ENCODE assay signal across 1 cellular context in the genomic region with DNA sequence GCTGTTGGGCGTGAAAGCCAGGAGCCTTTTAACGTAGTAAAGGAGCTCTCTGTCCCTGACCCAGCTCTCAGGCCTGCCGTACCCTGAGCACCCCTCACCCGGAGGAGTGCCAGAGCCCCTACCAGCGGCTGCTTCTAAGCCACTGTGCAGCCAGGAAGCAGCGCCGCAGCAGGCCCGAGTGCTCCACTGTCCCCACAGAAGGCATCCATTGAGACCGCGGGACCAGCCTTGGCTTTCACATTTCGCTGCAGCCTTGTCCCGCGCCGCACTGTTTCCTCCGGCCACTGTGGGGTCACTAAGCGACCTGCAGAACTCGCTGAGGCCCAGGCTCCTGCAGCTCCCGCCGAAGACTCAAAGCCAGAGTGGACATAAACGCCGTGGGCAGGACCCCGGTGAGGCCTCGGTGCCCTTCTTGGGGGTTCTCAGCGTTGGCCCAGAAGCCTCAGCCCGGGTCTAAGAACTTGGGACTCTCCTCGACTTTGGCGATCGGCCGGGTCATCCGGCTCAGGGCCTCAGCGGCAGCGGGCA.
TF ChIP-seq lines count a peak whose summit lies in the region.

No MANE protein-coding gene starts in this region.

TF ChIP-seq in IMR-90, 13 proteins besides CTCF, POLR2A, EP300 and RAD21:
- TF ChIP-seq MAFK (IDR thresholded peaks at IDR 0.05; ENCODE audit: low read depth, low read length) (no peak), RCOR1 (IDR thresholded peaks at IDR 0.05; ENCODE audit: insufficient replicate concordance, low read length) (no peak), CEBPB (IDR thresholded peaks at IDR 0.05; ENCODE audit: low read depth, low read length) (no peak), RFX5 (IDR thresholded peaks at IDR 0.05; ENCODE audit: low read depth, low read length) (no peak), MXI1 (IDR thresholded peaks at IDR 0.05; ENCODE audit: borderline replicate concordance, low read depth, low read length) (no peak), NFE2L2 (IDR thresholded peaks at IDR 0.05; ENCODE audit: low read depth, low read length) (no peak), BHLHE40 (IDR thresholded peaks at IDR 0.05; ENCODE audit: low read depth, low read length) (no peak)
- TF ChIP-seq, protein P1, sequence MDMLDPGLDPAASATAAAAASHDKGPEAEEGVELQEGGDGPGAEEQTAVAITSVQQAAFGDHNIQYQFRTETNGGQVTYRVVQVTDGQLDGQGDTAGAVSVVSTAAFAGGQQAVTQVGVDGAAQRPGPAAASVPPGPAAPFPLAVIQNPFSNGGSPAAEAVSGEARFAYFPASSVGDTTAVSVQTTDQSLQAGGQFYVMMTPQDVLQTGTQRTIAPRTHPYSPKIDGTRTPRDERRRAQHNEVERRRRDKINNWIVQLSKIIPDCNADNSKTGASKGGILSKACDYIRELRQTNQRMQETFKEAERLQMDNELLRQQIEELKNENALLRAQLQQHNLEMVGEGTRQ (IDR thresholded peaks at IDR 0.05; ENCODE audit: low read depth, low read length): no peak
- TF ChIP-seq, protein P2, sequence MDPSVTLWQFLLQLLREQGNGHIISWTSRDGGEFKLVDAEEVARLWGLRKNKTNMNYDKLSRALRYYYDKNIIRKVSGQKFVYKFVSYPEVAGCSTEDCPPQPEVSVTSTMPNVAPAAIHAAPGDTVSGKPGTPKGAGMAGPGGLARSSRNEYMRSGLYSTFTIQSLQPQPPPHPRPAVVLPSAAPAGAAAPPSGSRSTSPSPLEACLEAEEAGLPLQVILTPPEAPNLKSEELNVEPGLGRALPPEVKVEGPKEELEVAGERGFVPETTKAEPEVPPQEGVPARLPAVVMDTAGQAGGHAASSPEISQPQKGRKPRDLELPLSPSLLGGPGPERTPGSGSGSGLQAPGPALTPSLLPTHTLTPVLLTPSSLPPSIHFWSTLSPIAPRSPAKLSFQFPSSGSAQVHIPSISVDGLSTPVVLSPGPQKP (IDR thresholded peaks at IDR 0.05; ENCODE audit: borderline replicate concordance, low read depth, low read length): no peak
